In genomic region chr12:6263931-6264330, GRCh38 we compare ENCODE assay signal across 12 cellular contexts. TPM values are rescaled to one million over a fixed set of nuclear protein-coding genes. Genes with fewer than 3 reads are reported as not detected.
DNase-seq lines count a peak whose midpoint lies in the region; ATAC-seq and TF ChIP-seq lines count a peak whose summit lies in the region.
"Had no signal": no experiment of that assay in that cellular context is flagged by ENCODE, and none has a peak within 500 bp of the region (broad histone marks: within the 10 kb centered on the region; RNA-seq: fewer than 3 reads in every experiment).

No MANE protein-coding gene starts in this region.

- no peak overlapping the region for H3K4me2 ChIP-seq in IMR-90 (ENCODE audit: low read depth, low read length)

- H4K20me1 ChIP-seq in IMR-90 (ENCODE audit: insufficient read depth, low read length), result no peaks in the 10 kb centered on the region

- no peak overlapping the region for H4K91ac ChIP-seq in IMR-90 (ENCODE audit: insufficient read depth, low read depth, low read length)

- no peaks in the 10 kb centered on the region for H3K79me1 ChIP-seq in IMR-90 (ENCODE audit: low read depth in 1 of 2, low read length in 2 of 2)

- peak; percentile 61 for ATAC-seq in IMR-90 (ENCODE audit: low read depth)
- ATAC-seq in GM19463 (IDR thresholded peaks at IDR 0.05; ENCODE audit: unreplicated experiment), result no peak

- no peak overlapping the region for H3K18ac ChIP-seq in IMR-90 (ENCODE audit: low read depth, low read length)

- H3K9ac ChIP-seq in IMR-90 (ENCODE audit: low read depth, low read length), result no peak overlapping the region

- peak; percentile 52 for DNase-seq in IMR-90
- peak; percentile 43 for DNase-seq in SW480 (ENCODE audit: low spot score)
- DNase-seq in left kidney (ENCODE audit: low read depth, low spot score), result peak; percentile 75
- DNase-seq in uterus, result no peak
- no peak for DNase-seq in NCI-H1930 (lab: John Stamatoyannopoulos, UW)
- no peak for DNase-seq in esophagus squamous epithelium (lab: John Stamatoyannopoulos, UW)
- DNase-seq: activated CD4-positive, alpha-beta T cell treated with anti-CD3 and anti-CD28 coated beads, Interleukin-2, amount 50 U/mL, for 4 hours; activated gamma-delta T cell; GOT3; stimulated activated CD8-positive, alpha-beta memory T cell treated with anti-CD3 and anti-CD28 coated beads, Interleukin-4, amount 100 ng/mL, for 48 hours had no signal

- H3K14ac ChIP-seq in IMR-90 (replicated peaks; ENCODE audit: low read depth, low read length), result no peak overlapping the region

- H2BK15ac ChIP-seq in IMR-90 (ENCODE audit: low read depth, low read length), result no peak overlapping the region

- no peak overlapping the region for H3K56ac ChIP-seq in IMR-90 (ENCODE audit: extremely low read depth, insufficient read depth, low read length)

- no peak overlapping the region; the same call in 1 of the 2 replicates for H4K5ac ChIP-seq in IMR-90 (ENCODE audit: low read depth, low read length)

- no peak overlapping the region for H3K23ac ChIP-seq in IMR-90 (ENCODE audit: low read depth, low read length)

- TF ChIP-seq POLR2A in IMR-90 (IDR thresholded peaks at IDR 0.05; ENCODE audit: low read depth, low read length) (no peak), uterus (IDR thresholded peaks at IDR 0.05) (no peak), esophagus squamous epithelium (IDR thresholded peaks at IDR 0.05) (no peak)

- WGBS in IMR-90 (ENCODE audit: extremely low coverage in 2 of 2, insufficient read length in 1 of 2), 2 experiments, result no CpG with 5 or more reads among the region's 4 CpGs
- WGBS in esophagus squamous epithelium, 2 donors, result 81 to 83% methylated on average over 4 of the region's 4 CpGs

- in situ Hi-C loops in IMR-90 (cut with MboI; ENCODE audit: low sequenced_read_pairs), result no loop called here

- no peaks in the 10 kb centered on the region for H3K9me3 ChIP-seq in IMR-90 (ENCODE audit: control insufficient read depth, insufficient read depth, low read length)
- no peaks in the 10 kb centered on the region for H3K9me3 ChIP-seq in uterus
- no peaks in the 10 kb centered on the region for H3K9me3 ChIP-seq in esophagus squamous epithelium

- peak overlapping the region; percentile 75 for H3K27ac ChIP-seq in 22Rv1
- H3K27ac ChIP-seq in IMR-90 (ENCODE audit: insufficient read depth, low read length), result no peak overlapping the region
- H3K27ac ChIP-seq in uterus, result no peak overlapping the region
- no peak overlapping the region for H3K27ac ChIP-seq in esophagus squamous epithelium

- H2BK5ac ChIP-seq in IMR-90 (ENCODE audit: low read depth, low read length, poor library complexity, severe bottlenecking), result no peak overlapping the region

- no peak overlapping the region for H2AK5ac ChIP-seq in IMR-90 (ENCODE audit: low read depth, low read length)

- no peak overlapping the region for H2BK120ac ChIP-seq in IMR-90 (ENCODE audit: low read depth, low read length)

- no TSS peak for BruUV-seq in IMR-90 (replicated peaks; lab: Mats Ljungman, UMichigan)

- CTCF ChIA-PET in IMR-90 (lab: Yijun Ruan, JAX), result no interaction called here

- H3K36me3 ChIP-seq in IMR-90 (ENCODE audit: control insufficient read depth, insufficient read depth, low read length) (no peaks in the 10 kb centered on the region), uterus (no peaks in the 10 kb centered on the region), esophagus squamous epithelium (no peaks in the 10 kb centered on the region)

- peaks cover 6% of the 10 kb centered on the region; the same call in 1 of the 2 replicates for H3K9me1 ChIP-seq in IMR-90 (ENCODE audit: insufficient read depth, low read length)

- H2AK9ac ChIP-seq in IMR-90 (replicated peaks; ENCODE audit: low read depth, low read length, poor library complexity), result no peak overlapping the region

- dilution Hi-C loops in IMR-90 (cut with HindIII; ENCODE audit: low sequenced_read_pairs, unreplicated experiment), result no loop called here

- H3K4me1 ChIP-seq in IMR-90 (ENCODE audit: control insufficient read depth, insufficient read depth, low read length), result peaks cover 15% of the 10 kb centered on the region
- H3K4me1 ChIP-seq in uterus, result no peaks in the 10 kb centered on the region
- H3K4me1 ChIP-seq in esophagus squamous epithelium, result peaks cover 4 to 47% (median 11%) of the 10 kb centered on the region in 3 donors

- intact Hi-C loops in IMR-90 (cut with micrococcal nuclease), result no loop called here
- intact Hi-C loops in uterus (cut with DNase I; ENCODE audit: low total_unique reads), result no loop called here
- intact Hi-C loops in esophagus squamous epithelium (cut with DNase I), result no loop called here

- H2BK20ac ChIP-seq in IMR-90 (ENCODE audit: low read depth, low read length), result no peak overlapping the region

- no peak for TF ChIP-seq RAD21 in IMR-90 (IDR thresholded peaks at IDR 0.05; ENCODE audit: low read length)

- H3K4ac ChIP-seq in IMR-90 (ENCODE audit: low read depth, low read length), result no peak overlapping the region

- H3K4me3 ChIP-seq in IMR-90 (ENCODE audit: insufficient read depth, low read depth, low read length), result no peak overlapping the region
- H3K4me3 ChIP-seq in uterus, result no peak overlapping the region
- H3K4me3 ChIP-seq in esophagus squamous epithelium, result no peak overlapping the region

- H3K27me3 ChIP-seq in IMR-90 (ENCODE audit: control insufficient read depth, insufficient read depth, low read length) (peaks cover 6% of the 10 kb centered on the region), uterus (no peaks in the 10 kb centered on the region), esophagus squamous epithelium (no peaks in the 10 kb centered on the region)

- TF ChIP-seq CTCF in 22Rv1 (IDR thresholded peaks at IDR 0.05), result no peak
- TF ChIP-seq CTCF in IMR-90 (conservative IDR thresholded peaks at IDR 0.05; ENCODE audit: low read depth, low read length), result no peak
- no peak for TF ChIP-seq CTCF in uterus (IDR thresholded peaks at IDR 0.05)
- TF ChIP-seq CTCF in esophagus squamous epithelium (IDR thresholded peaks at IDR 0.05), result no peak

- no peak overlapping the region for H4K8ac ChIP-seq in IMR-90 (ENCODE audit: low read depth in 2 of 2, low read length in 2 of 2)

- H2AFZ ChIP-seq in IMR-90 (replicated peaks; ENCODE audit: low read length, poor library complexity), result peak overlapping the region; percentile 37

- POLR2A ChIA-PET in IMR-90 (lab: Charles Lee; ENCODE audit: unreplicated experiment), result no interaction called here

TF ChIP-seq in IMR-90, 13 proteins besides CTCF, POLR2A, EP300 and RAD21:
- no peak for TF ChIP-seq RFX5 (IDR thresholded peaks at IDR 0.05; ENCODE audit: low read depth, low read length)
- TF ChIP-seq CEBPB (IDR thresholded peaks at IDR 0.05; ENCODE audit: low read depth, low read length), result no peak
- TF ChIP-seq, protein P1, sequence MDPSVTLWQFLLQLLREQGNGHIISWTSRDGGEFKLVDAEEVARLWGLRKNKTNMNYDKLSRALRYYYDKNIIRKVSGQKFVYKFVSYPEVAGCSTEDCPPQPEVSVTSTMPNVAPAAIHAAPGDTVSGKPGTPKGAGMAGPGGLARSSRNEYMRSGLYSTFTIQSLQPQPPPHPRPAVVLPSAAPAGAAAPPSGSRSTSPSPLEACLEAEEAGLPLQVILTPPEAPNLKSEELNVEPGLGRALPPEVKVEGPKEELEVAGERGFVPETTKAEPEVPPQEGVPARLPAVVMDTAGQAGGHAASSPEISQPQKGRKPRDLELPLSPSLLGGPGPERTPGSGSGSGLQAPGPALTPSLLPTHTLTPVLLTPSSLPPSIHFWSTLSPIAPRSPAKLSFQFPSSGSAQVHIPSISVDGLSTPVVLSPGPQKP (IDR thresholded peaks at IDR 0.05; ENCODE audit: borderline replicate concordance, low read depth, low read length), result no peak
- no peak for TF ChIP-seq SMC3 (IDR thresholded peaks at IDR 0.05; ENCODE audit: low read depth, low read length)

RNA-seq across cellular contexts. Expression of gene PLEKHG6, which starts 46.6 kb away (rescaled TPM):
- total RNA-seq in IMR-90 (2012; rRNA removed) (under 0.01 TPM in 2 replicates), uterus (1 to 10 TPM in 2 of 4 donors, under 1 TPM in 1, not detected in 1; 0.29 to 1.9 (median 1.7) TPM), esophagus squamous epithelium (10 to 100 TPM; 13.9 to 61.7 (median 29.2) TPM)
- polyA plus RNA-seq in IMR-90 (2012; rRNA removed), result 0.10 TPM in 2 replicates
- 0.05 and 0.07 TPM in 2 replicates for polyA plus RNA-seq in IMR-90 (2012; cell fraction: cytosol; rRNA removed)
- 0.05 and 0.15 TPM in 2 replicates for polyA plus RNA-seq in IMR-90 (2012; cell fraction: nucleus; rRNA removed; ENCODE audit: low replicate concordance)

Comparison
In these comparisons a context has a peak if more than half of its experiments do, and no peak if none do; other contexts are left out.
1. DNase-seq: peak in IMR-90 (single experiment), SW480 (single experiment) and left kidney (single experiment); none in uterus (0 of 2), NCI-H1930 (0 of 2) and esophagus squamous epithelium (single experiment).
2. RNA of gene PLEKHG6, which starts 46.6 kb away (total RNA-seq): 13.9 to 61.7 TPM in esophagus squamous epithelium; 0.29 to 1.9 TPM in uterus and under 0.01 TPM in IMR-90; every median in the first group is over 4 times any median in the second.